ENCODE assay signal across 30 cellular contexts in the genomic region with DNA sequence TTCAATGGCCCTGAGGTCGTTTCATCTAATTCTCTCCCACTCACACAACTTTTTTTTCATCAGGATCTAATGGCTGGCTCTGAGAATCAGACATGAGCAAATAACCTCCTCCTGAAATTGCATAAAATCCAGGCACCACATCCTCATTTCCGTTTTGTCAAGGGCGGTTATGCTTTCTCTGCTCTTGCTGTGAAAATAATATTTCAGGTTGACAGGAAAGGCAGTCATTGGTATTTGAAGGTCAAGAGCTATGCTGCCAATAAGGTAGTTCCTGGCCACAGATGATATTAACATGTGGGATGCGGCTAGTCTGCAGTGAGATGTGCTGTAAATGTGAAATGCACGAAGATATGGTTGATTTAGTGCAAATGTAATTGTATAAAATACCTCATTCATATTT.
"Had no signal": no experiment of that assay in that cellular context is flagged by ENCODE, and none has a peak within 500 bp of the region (broad histone marks: within the 10 kb centered on the region; RNA-seq: fewer than 3 reads in every experiment).

No MANE protein-coding gene starts in this region.

- H3K9me3 ChIP-seq: left lung, lower lobe of right lung, pancreas, prostate gland, stomach, testis, thyroid gland, transverse colon, upper lobe of left lung, vagina had no signal

- H3K4me1 ChIP-seq: left lung, lower lobe of right lung, pancreas, prostate gland, stomach, testis, thyroid gland, transverse colon, upper lobe of left lung, vagina had no signal

- DNase-seq: hypothalamus; immature natural killer cell; kidney; left colon; left lung; lower lobe of right lung; mesendoderm; naive B cell; natural killer cell; nephron progenitor cell; pancreas; posterior cingulate gyrus; retina; right cardiac atrium; stimulated activated CD4-positive, alpha-beta T cell treated with anti-CD3 and anti-CD28 coated beads, Interleukin-12 subunit alpha, Interleukin-12 subunit beta, amount 100 ng/mL, for 4 hours; stimulated activated CD4-positive, alpha-beta T cell treated with anti-CD3 and anti-CD28 coated beads, Interleukin-15, amount 100 ng/mL, for 24 hours; stimulated activated CD4-positive, alpha-beta T cell treated with anti-CD3 and anti-CD28 coated beads, Interleukin-2, amount 100 ng/mL, for 24 hours; stimulated activated CD4-positive, alpha-beta T cell treated with anti-CD3 and anti-CD28 coated beads, Interleukin-4, amount 100 ng/mL, for 1 hour; stimulated activated naive B cell treated with anti-CD40 and anti-IgM and Interleukin-4, amounts not matched to agents 10 μg/mL and 1 μg/mL and 100 μg/mL, for 72 hours; stimulated activated naive CD8-positive, alpha-beta T cell treated with anti-CD3 and anti-CD28 coated beads, Interleukin-15, Interleukin-2, amounts not matched to agents 100 U/mL and 50 U/mL, for 24 hours; stomach; testis; thyroid gland; transverse colon; upper lobe of left lung had no signal

- H3K9me3 Mint-ChIP-seq: immature natural killer cell; mesothelial cell of epicardium; natural killer cell; nephron progenitor cell; stimulated activated naive B cell treated with anti-CD40 and anti-IgM and Interleukin-4, amounts not matched to agents 10 μg/mL and 1 μg/mL and 100 μg/mL, for 72 hours had no signal

- H3K27ac ChIP-seq: left lung, lower lobe of right lung, pancreas, prostate gland, skin epidermis, stomach, testis, thyroid gland, transverse colon, upper lobe of left lung, vagina had no signal

- H3K4me3 Mint-ChIP-seq: immature natural killer cell; mesothelial cell of epicardium; naive B cell; natural killer cell; nephron progenitor cell; stimulated activated naive B cell treated with anti-CD40 and anti-IgM and Interleukin-4, amounts not matched to agents 10 μg/mL and 1 μg/mL and 100 μg/mL, for 72 hours had no signal

- FAIRE-seq: islet of Langerhans, kidney, pancreas had no signal

- H3K36me3 ChIP-seq: left lung, lower lobe of right lung, pancreas, prostate gland, stomach, thyroid gland, transverse colon, upper lobe of left lung, vagina had no signal

- H3K4me3 ChIP-seq: left lung, lower lobe of right lung, pancreas, prostate gland, skin epidermis, stomach, testis, thyroid gland, transverse colon, upper lobe of left lung, vagina had no signal

- H3K27me3 ChIP-seq: testis, thyroid gland, transverse colon, upper lobe of left lung, vagina had no signal

- H3K27ac Mint-ChIP-seq: immature natural killer cell; mesothelial cell of epicardium; natural killer cell; nephron progenitor cell; stimulated activated naive B cell treated with anti-CD40 and anti-IgM and Interleukin-4, amounts not matched to agents 10 μg/mL and 1 μg/mL and 100 μg/mL, for 72 hours had no signal

- H3K27me3 Mint-ChIP-seq: stimulated activated naive B cell treated with anti-CD40 and anti-IgM and Interleukin-4, amounts not matched to agents 10 μg/mL and 1 μg/mL and 100 μg/mL, for 72 hours had no signal

- H3K36me3 Mint-ChIP-seq: immature natural killer cell; mesothelial cell of epicardium; naive B cell; natural killer cell; stimulated activated naive B cell treated with anti-CD40 and anti-IgM and Interleukin-4, amounts not matched to agents 10 μg/mL and 1 μg/mL and 100 μg/mL, for 72 hours had no signal

- H3K4me1 Mint-ChIP-seq: immature natural killer cell; mesothelial cell of epicardium; naive B cell; natural killer cell; stimulated activated naive B cell treated with anti-CD40 and anti-IgM and Interleukin-4, amounts not matched to agents 10 μg/mL and 1 μg/mL and 100 μg/mL, for 72 hours had no signal
